In the genomic region with DNA sequence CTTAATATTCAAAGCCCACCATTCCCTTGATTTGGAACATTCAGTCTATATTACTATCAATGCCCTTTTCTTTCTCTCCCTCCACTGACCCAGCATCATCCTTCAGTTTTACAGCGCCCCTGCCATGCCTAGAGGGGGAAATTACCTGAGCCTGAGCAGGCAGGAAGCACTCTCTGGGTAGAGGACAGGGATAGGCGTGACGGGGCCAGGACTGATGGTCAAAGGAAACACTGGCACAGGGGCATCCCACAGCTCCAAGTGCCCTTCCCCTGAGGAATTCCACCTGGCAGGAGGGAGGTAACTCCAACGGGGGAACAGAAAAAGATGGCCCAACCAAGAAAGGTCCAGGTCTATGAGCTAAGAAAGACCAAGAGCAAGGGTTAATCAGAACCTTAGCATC, we compare ENCODE assay signal across 18 cellular contexts. TPM values are rescaled to one million over a fixed set of nuclear protein-coding genes. Genes with fewer than 3 reads are reported as not detected.
DNase-seq lines count a peak whose midpoint lies in the region; ATAC-seq, FAIRE-seq and TF ChIP-seq lines count a peak whose summit lies in the region.
"Had no signal": no experiment of that assay in that cellular context is flagged by ENCODE, and none has a peak within 500 bp of the region (broad histone marks: within the 10 kb centered on the region; RNA-seq: fewer than 3 reads in every experiment).

No MANE protein-coding gene starts in this region.

- H3K4me3 ChIP-seq in GM12878 (no peak overlapping the region), parathyroid adenoma (ENCODE audit: low read depth, low read length) (peak overlapping the region; percentile 5)

- 0 out of 2 replicates have a peak, but pooled peaks cover 2% of the 10 kb centered on the region for H4K20me1 ChIP-seq in GM12878 (ENCODE audit: control insufficient read depth, insufficient read depth)

- no peak for DNase-seq in activated naive CD4-positive, alpha-beta T cell treated with anti-CD3 and anti-CD28 coated beads for 36 hours
- DNase-seq in activated naive CD4-positive, alpha-beta T cell treated with anti-CD3 and anti-CD28 coated beads, Interleukin-2, amount 10 ng/mL, durations not matched to agents 7 days and 5 days = no peak
- DNase-seq in DMS53 (lab: John Stamatoyannopoulos, UW) (peak; percentile 53), GM12878 (ENCODE audit: low read depth, low spot score) (no peak), Right ventricle myocardium superior (no peak)
- no peak for DNase-seq in stimulated activated CD4-positive, alpha-beta T cell treated with anti-CD3 and anti-CD28 coated beads, Interleukin-4, amount 100 ng/mL, for 1 hour
- DNase-seq: C1 segment of cervical spinal cord, HFFc6, KG1, NCI-H1048, NCI-H1436 treated with DMSO at 0.1 percent for 48 hours, NCI-H2029 treated with DMSO at 0.1 percent for 48 hours, NCI-H446 treated with DMSO at 0.1 percent for 48 hours, NCI-H774, PC-3 had no signal

- no peak for TF ChIP-seq RAD21 in GM12878 (IDR thresholded peaks at IDR 0.05; ENCODE audit: insufficient read depth, low read depth, low read length)

- SMC1A ChIA-PET in GM12878 (lab: Charles Lee; ENCODE audit: uncharacterized antibody, unreplicated experiment) = interaction anchor here (0.5 to 2.5 kb wide), 3 partner anchors 9 to 62 kb away, joined by 3 to 10 read pairs (median 4); partner anchors contain the start of genes CTC1 and TMEM107

- H3K27me3 Mint-ChIP-seq in activated naive CD4-positive, alpha-beta T cell treated with anti-CD3 and anti-CD28 coated beads for 36 hours (ENCODE audit: low read depth) = no peaks in the 10 kb centered on the region
- H3K27me3 Mint-ChIP-seq in activated naive CD4-positive, alpha-beta T cell treated with anti-CD3 and anti-CD28 coated beads, Interleukin-2, amount 10 ng/mL, durations not matched to agents 7 days and 5 days = no peaks in the 10 kb centered on the region

- CTCF ChIA-PET in activated naive CD4-positive, alpha-beta T cell treated with anti-CD3 and anti-CD28 coated beads for 36 hours (lab: Charles Lee) = interaction anchor here (1.3 kb wide), 1 partner anchor 63 kb away, joined by 5 read pairs; no protein-coding TSS in a partner anchor
- CTCF ChIA-PET in activated naive CD4-positive, alpha-beta T cell treated with anti-CD3 and anti-CD28 coated beads, Interleukin-2, amount 10 ng/mL, durations not matched to agents 7 days and 5 days (lab: Charles Lee) = interaction anchor here (1.4 kb wide), 1 partner anchor 8 kb away, joined by 5 read pairs; no protein-coding TSS in a partner anchor
- CTCF ChIA-PET in GM12878 (lab: Yijun Ruan, JAX) = interaction anchor here (0.6 to 1.1 kb wide), 3 partner anchors 9 to 1272 kb away, joined by 3 to 4 read pairs (median 3); no protein-coding TSS in a partner anchor

- POLR2A ChIA-PET in GM12878 (lab: Charles Lee) = interaction anchor here (1.2 to 1.7 kb wide), 2 partner anchors 13 to 16 kb away, joined by 5 read pairs; no protein-coding TSS in a partner anchor

- TF ChIP-seq EP300 in GM12878 (IDR thresholded peaks at IDR 0.05; ENCODE audit: borderline replicate concordance in 1 of 2, control insufficient read depth in 1 of 2, low read depth in 2 of 2, low read length in 2 of 2) = no peak

- intact Hi-C loops in activated naive CD4-positive, alpha-beta T cell treated with anti-CD3 and anti-CD28 coated beads for 36 hours (cut with micrococcal nuclease) = no loop called here
- intact Hi-C loops in GM12878 (cut with micrococcal nuclease; ENCODE audit: unreplicated experiment) = no loop called here
- intact Hi-C loops in Right ventricle myocardium superior (cut with DNase I) = no loop called here

- no peak for FAIRE-seq in GM12878 (lab: Jason Lieb, UNC)

- H3K9ac ChIP-seq in GM12878 (ENCODE audit: control insufficient read depth, insufficient read depth, low read length) = no peak overlapping the region
- no peak overlapping the region for H3K9ac ChIP-seq in parathyroid adenoma

- TF ChIP-seq POLR2A in GM12878 (IDR thresholded peaks at IDR 0.05; ENCODE audit: low read depth, low read length) = no peak

- ATAC-seq in GM12878 = no peak
- no peak for ATAC-seq in Right ventricle myocardium superior (ENCODE audit: poor library complexity)
- ATAC-seq: PC-3 had no signal

- BruUV-seq in GM12878 (replicated peaks; lab: Mats Ljungman, UMichigan) = TSS peak; percentile 36

- H3K9me3 Mint-ChIP-seq in activated naive CD4-positive, alpha-beta T cell treated with anti-CD3 and anti-CD28 coated beads for 36 hours = no peaks in the 10 kb centered on the region
- no peaks in the 10 kb centered on the region for H3K9me3 Mint-ChIP-seq in activated naive CD4-positive, alpha-beta T cell treated with anti-CD3 and anti-CD28 coated beads, Interleukin-2, amount 10 ng/mL, durations not matched to agents 7 days and 5 days
- H3K9me3 Mint-ChIP-seq: HFFc6 had no signal

- no peaks in the 10 kb centered on the region for H3K27me3 ChIP-seq in GM12878 (replicated peaks in 1 of 2; ENCODE audit: control insufficient read depth in 2 of 2, insufficient read depth in 2 of 2, low read length in 1 of 2)
- no peaks in the 10 kb centered on the region for H3K27me3 ChIP-seq in parathyroid adenoma (ENCODE audit: control insufficient read depth, insufficient read depth, low read length)

- H3K27ac Mint-ChIP-seq in activated naive CD4-positive, alpha-beta T cell treated with anti-CD3 and anti-CD28 coated beads for 36 hours = peak overlapping the region; percentile 54
- H3K27ac Mint-ChIP-seq in activated naive CD4-positive, alpha-beta T cell treated with anti-CD3 and anti-CD28 coated beads, Interleukin-2, amount 10 ng/mL, durations not matched to agents 7 days and 5 days = no peak overlapping the region
- H3K27ac Mint-ChIP-seq: HFFc6 had no signal

- WGBS in GM12878 (ENCODE audit: insufficient coverage, insufficient replicate concordance, low lambda C conversion rate, missing lambda C conversion rate) = 93% methylated on average over 4 of the region's 4 CpGs

- H3K4me3 Mint-ChIP-seq in activated naive CD4-positive, alpha-beta T cell treated with anti-CD3 and anti-CD28 coated beads for 36 hours = no peak overlapping the region
- H3K4me3 Mint-ChIP-seq in activated naive CD4-positive, alpha-beta T cell treated with anti-CD3 and anti-CD28 coated beads, Interleukin-2, amount 10 ng/mL, durations not matched to agents 7 days and 5 days = no peak overlapping the region
- H3K4me3 Mint-ChIP-seq: HFFc6 had no signal

- peaks cover 21% of the 10 kb centered on the region for H3K4me1 Mint-ChIP-seq in activated naive CD4-positive, alpha-beta T cell treated with anti-CD3 and anti-CD28 coated beads for 36 hours (ENCODE audit: low read depth)
- peaks cover 17% of the 10 kb centered on the region for H3K4me1 Mint-ChIP-seq in activated naive CD4-positive, alpha-beta T cell treated with anti-CD3 and anti-CD28 coated beads, Interleukin-2, amount 10 ng/mL, durations not matched to agents 7 days and 5 days

- H3K79me2 ChIP-seq in GM12878 (ENCODE audit: control insufficient read depth, insufficient read depth, low read length) = no peaks in the 10 kb centered on the region
- peaks cover 4% of the 10 kb centered on the region for H3K79me2 ChIP-seq in parathyroid adenoma

- RAD21 ChIA-PET in GM12878 (lab: Charles Lee; ENCODE audit: unreplicated experiment) = interaction anchor here (1.3 kb wide), 1 partner anchor 10 kb away, joined by 4 read pairs; the partner anchor contains the start of gene CTC1

- H3K9me3 ChIP-seq in GM12878 (replicated peaks; ENCODE audit: control insufficient read depth, insufficient read depth, low read length) (no peaks in the 10 kb centered on the region), parathyroid adenoma (ENCODE audit: control insufficient read depth, low read length) (no peaks in the 10 kb centered on the region)
- H3K9me3 ChIP-seq: Caco-2 had no signal

- H3K4me2 ChIP-seq in GM12878 (ENCODE audit: control insufficient read depth, insufficient read depth) = no peak overlapping the region
- no peak overlapping the region for H3K4me2 ChIP-seq in parathyroid adenoma (ENCODE audit: low read length)

- in situ Hi-C loops in GM12878 (cut with MboI) = no loop called here

- peaks cover 50% of the 10 kb centered on the region for H3K36me3 Mint-ChIP-seq in activated naive CD4-positive, alpha-beta T cell treated with anti-CD3 and anti-CD28 coated beads for 36 hours (ENCODE audit: low read depth)
- H3K36me3 Mint-ChIP-seq in activated naive CD4-positive, alpha-beta T cell treated with anti-CD3 and anti-CD28 coated beads, Interleukin-2, amount 10 ng/mL, durations not matched to agents 7 days and 5 days = peaks cover 58% of the 10 kb centered on the region

- no peaks in the 10 kb centered on the region for H3K4me1 ChIP-seq in GM12878 (ENCODE audit: control insufficient read depth, insufficient read depth, low read length)
- H3K4me1 ChIP-seq in parathyroid adenoma = peaks cover 12% of the 10 kb centered on the region
- H3K4me1 ChIP-seq: Caco-2 had no signal

- TF ChIP-seq CTCF in GM12878 (IDR thresholded peaks at IDR 0.05 in 2 of 3, conservative IDR thresholded peaks at IDR 0.05 in 1 of 3; ENCODE audit: control insufficient read depth in 2 of 3, extremely low read depth in 1 of 3, insufficient read depth in 1 of 3, low read depth in 3 of 3, low read length in 3 of 3) (no peak), parathyroid adenoma (IDR thresholded peaks at IDR 0.05) (no peak)

- H3K27ac ChIP-seq in GM12878 (ENCODE audit: control insufficient read depth, insufficient read depth) (no peak overlapping the region), parathyroid adenoma (peak overlapping the region; percentile 53)
- H3K27ac ChIP-seq: RWPE1 had no signal

- H2AFZ ChIP-seq in GM12878 (ENCODE audit: control insufficient read depth, low read depth, low read length) (no peak overlapping the region), parathyroid adenoma (no peak overlapping the region)

- H3K36me3 ChIP-seq in GM12878 (ENCODE audit: control insufficient read depth in 2 of 2, insufficient read depth in 2 of 2, low read length in 1 of 2) = peaks cover 24 to 31% of the 10 kb centered on the region in 2 experiments
- no peaks in the 10 kb centered on the region for H3K36me3 ChIP-seq in parathyroid adenoma (ENCODE audit: control insufficient read depth, insufficient read depth, low read length)

RNA-seq across cellular contexts. Expression of gene CTC1, which starts 10.0 kb away (rescaled TPM):
- total RNA-seq in activated naive CD4-positive, alpha-beta T cell treated with anti-CD3 and anti-CD28 coated beads for 36 hours = 10 to 100 TPM; 67.0 to 74.7 TPM
- 125 and 136 TPM in 2 replicates for total RNA-seq in GM12878 (2013; cell fraction: nucleolus; rRNA removed)
- total RNA-seq in GM12878 (2014; rRNA removed) (13.9 and 14.6 TPM in 2 replicates), GM12878 (2014; rRNA removed; fragmentation: Illumina TruSeq; extraction: Trizol) (9.9 and 12.3 TPM in 2 replicates), GM12878 (2021) (40.7 and 45.7 TPM in 2 replicates), Right ventricle myocardium superior (13.0 TPM)
- 16.0 TPM for polyA plus RNA-seq in GM12878 (2011; ENCODE audit: low read depth)
- polyA plus RNA-seq in GM12878 (2011; rRNA removed) (16.9 and 26.5 TPM in 2 replicates), GM12878 (2014; fragmentation: Illumina TruSeq; extraction: Trizol) (25.5 and 26.4 TPM in 2 replicates), GM12878 (2014; fragmentation: Nextera tagmentation; extraction: Ambion mirVana) (1 to 10 TPM; 6.6 to 7.0 TPM), GM12878 (2014; rRNA removed) (23.5 and 30.2 TPM in 2 replicates), GM12878 (2016; fragmentation: Nextera tagmentation; extraction: Ambion mirVana) (10 to 100 TPM; 27.5 to 28.5 TPM)
- 23.3 and 39.5 TPM in 2 replicates for polyA plus RNA-seq in GM12878 (2011; cell fraction: cytosol; rRNA removed)
- polyA plus RNA-seq in GM12878 (2011; cell fraction: nucleus; rRNA removed) = 259 and 294 TPM in 2 replicates
- polyA plus RNA-seq in GM12878 (2012) = 34.3 and 34.5 TPM in 2 replicates
- 44.8 and 48.2 TPM in 2 replicates for polyA minus RNA-seq in GM12878 (2011; rRNA and poly(A)+ RNA removed)
- polyA minus RNA-seq in GM12878 (2011; cell fraction: cytosol; rRNA and poly(A)+ RNA removed) = 7.7 and 12.4 TPM in 2 replicates
- polyA minus RNA-seq in GM12878 (2011; cell fraction: nucleus; rRNA and poly(A)+ RNA removed) = 110 and 134 TPM in 2 replicates

RNA-seq across cellular contexts. Expression of gene PFAS, which starts 11.2 kb away (rescaled TPM):
- total RNA-seq in activated naive CD4-positive, alpha-beta T cell treated with anti-CD3 and anti-CD28 coated beads for 36 hours = 100 to 1,000 TPM; 106 to 110 TPM
- total RNA-seq in GM12878 (2013; cell fraction: nucleolus; rRNA removed) = 63.4 and 75.4 TPM in 2 replicates
- 65.5 and 73.4 TPM in 2 replicates for total RNA-seq in GM12878 (2014; rRNA removed)
- 25.8 and 30.3 TPM in 2 replicates for total RNA-seq in GM12878 (2014; rRNA removed; fragmentation: Illumina TruSeq; extraction: Trizol)
- 113 and 122 TPM in 2 replicates for total RNA-seq in GM12878 (2021)
- 23.9 TPM for polyA plus RNA-seq in GM12878 (2011; ENCODE audit: low read depth)
- 18.8 and 42.4 TPM in 2 replicates for polyA plus RNA-seq in GM12878 (2011; rRNA removed)
- polyA plus RNA-seq in GM12878 (2011; cell fraction: cytosol; rRNA removed) = 34.4 and 37.7 TPM in 2 replicates
- polyA plus RNA-seq in GM12878 (2011; cell fraction: nucleus; rRNA removed) = 85.3 and 143 TPM in 2 replicates
- 24.8 and 37.2 TPM in 2 replicates for polyA plus RNA-seq in GM12878 (2012)
- polyA plus RNA-seq in GM12878 (2014; fragmentation: Illumina TruSeq; extraction: Trizol) = 31.3 and 36.4 TPM in 2 replicates
- 10 to 100 TPM; 13.9 to 16.1 TPM for polyA plus RNA-seq in GM12878 (2014; fragmentation: Nextera tagmentation; extraction: Ambion mirVana)
- polyA plus RNA-seq in GM12878 (2014; rRNA removed) = 51.9 and 63.8 TPM in 2 replicates
- polyA plus RNA-seq in GM12878 (2016; fragmentation: Nextera tagmentation; extraction: Ambion mirVana) = 10 to 100 TPM; 72.1 to 77.0 TPM
- polyA minus RNA-seq in GM12878 (2011; rRNA and poly(A)+ RNA removed) = 56.5 and 90.4 TPM in 2 replicates
- 34.6 and 38.9 TPM in 2 replicates for polyA minus RNA-seq in GM12878 (2011; cell fraction: cytosol; rRNA and poly(A)+ RNA removed)
- polyA minus RNA-seq in GM12878 (2011; cell fraction: nucleus; rRNA and poly(A)+ RNA removed) = 38.6 and 68.2 TPM in 2 replicates
- 10.0 TPM for total RNA-seq in Right ventricle myocardium superior

RNA-seq across cellular contexts. Expression of gene AURKB, which starts 27.5 kb away (rescaled TPM):
- 100 to 1,000 TPM; 243 TPM for total RNA-seq in activated naive CD4-positive, alpha-beta T cell treated with anti-CD3 and anti-CD28 coated beads for 36 hours
- total RNA-seq in GM12878 (2013; cell fraction: nucleolus; rRNA removed) = 53.6 and 56.5 TPM in 2 replicates
- total RNA-seq in GM12878 (2014; rRNA removed) (125 and 134 TPM in 2 replicates), GM12878 (2014; rRNA removed; fragmentation: Illumina TruSeq; extraction: Trizol) (101 and 109 TPM in 2 replicates), GM12878 (2021) (140 and 141 TPM in 2 replicates), Right ventricle myocardium superior (0.56 TPM)
- 54.5 TPM for polyA plus RNA-seq in GM12878 (2011; ENCODE audit: low read depth)
- polyA plus RNA-seq in GM12878 (2011; rRNA removed) (24.7 and 52.7 TPM in 2 replicates), GM12878 (2014; fragmentation: Illumina TruSeq; extraction: Trizol) (89.9 and 149 TPM in 2 replicates), GM12878 (2014; fragmentation: Nextera tagmentation; extraction: Ambion mirVana) (100 to 1,000 TPM; 107 to 121 TPM), GM12878 (2014; rRNA removed) (81.5 and 106 TPM in 2 replicates), GM12878 (2016; fragmentation: Nextera tagmentation; extraction: Ambion mirVana) (100 to 1,000 TPM; 187 to 209 TPM)
- polyA plus RNA-seq in GM12878 (2011; cell fraction: cytosol; rRNA removed) = 78.6 and 120 TPM in 2 replicates
- polyA plus RNA-seq in GM12878 (2011; cell fraction: nucleus; rRNA removed) = 223 and 238 TPM in 2 replicates
- 66.2 and 89.3 TPM in 2 replicates for polyA plus RNA-seq in GM12878 (2012)
- 42.4 and 65.7 TPM in 2 replicates for polyA minus RNA-seq in GM12878 (2011; rRNA and poly(A)+ RNA removed)
- 20.8 and 32.3 TPM in 2 replicates for polyA minus RNA-seq in GM12878 (2011; cell fraction: cytosol; rRNA and poly(A)+ RNA removed)
- 70.2 and 122 TPM in 2 replicates for polyA minus RNA-seq in GM12878 (2011; cell fraction: nucleus; rRNA and poly(A)+ RNA removed)

RNA-seq across cellular contexts. Expression of gene BORCS6, which starts 47.9 kb away (rescaled TPM):
- 1 to 10 TPM; 4.0 to 4.3 TPM for total RNA-seq in activated naive CD4-positive, alpha-beta T cell treated with anti-CD3 and anti-CD28 coated beads for 36 hours
- 4.8 and 5.9 TPM in 2 replicates for total RNA-seq in GM12878 (2013; cell fraction: nucleolus; rRNA removed)
- total RNA-seq in GM12878 (2014; rRNA removed) (11.1 and 14.1 TPM in 2 replicates), GM12878 (2014; rRNA removed; fragmentation: Illumina TruSeq; extraction: Trizol) (3.4 and 4.0 TPM in 2 replicates), GM12878 (2021) (10.8 and 11.5 TPM in 2 replicates), Right ventricle myocardium superior (8.5 TPM)
- 2.6 TPM for polyA plus RNA-seq in GM12878 (2011; ENCODE audit: low read depth)
- polyA plus RNA-seq in GM12878 (2011; rRNA removed) (2.7 and 4.9 TPM in 2 replicates), GM12878 (2014; fragmentation: Illumina TruSeq; extraction: Trizol) (0.81 and 3.2 TPM in 2 replicates), GM12878 (2014; fragmentation: Nextera tagmentation; extraction: Ambion mirVana) (under 1 TPM; 0.37 to 0.64 TPM), GM12878 (2014; rRNA removed) (8.6 and 9.1 TPM in 2 replicates), GM12878 (2016; fragmentation: Nextera tagmentation; extraction: Ambion mirVana) (10 to 100 TPM; 10.5 to 11.7 TPM)
- 7.7 and 11.1 TPM in 2 replicates for polyA plus RNA-seq in GM12878 (2011; cell fraction: cytosol; rRNA removed)
- 7.8 and 9.8 TPM in 2 replicates for polyA plus RNA-seq in GM12878 (2011; cell fraction: nucleus; rRNA removed)
- polyA plus RNA-seq in GM12878 (2012) = 7.3 and 8.5 TPM in 2 replicates
- 4.4 and 7.9 TPM in 2 replicates for polyA minus RNA-seq in GM12878 (2011; rRNA and poly(A)+ RNA removed)
- 3.1 and 5.6 TPM in 2 replicates for polyA minus RNA-seq in GM12878 (2011; cell fraction: cytosol; rRNA and poly(A)+ RNA removed)
- polyA minus RNA-seq in GM12878 (2011; cell fraction: nucleus; rRNA and poly(A)+ RNA removed) = 5.7 and 7.9 TPM in 2 replicates

RNA-seq across cellular contexts. Expression of gene RANGRF, which starts 50.6 kb away (rescaled TPM):
- 10 to 100 TPM; 36.9 to 39.1 TPM for total RNA-seq in activated naive CD4-positive, alpha-beta T cell treated with anti-CD3 and anti-CD28 coated beads for 36 hours
- 3.2 and 3.6 TPM in 2 replicates for total RNA-seq in GM12878 (2013; cell fraction: nucleolus; rRNA removed)
- 48.8 and 52.3 TPM in 2 replicates for total RNA-seq in GM12878 (2014; rRNA removed)
- total RNA-seq in GM12878 (2014; rRNA removed; fragmentation: Illumina TruSeq; extraction: Trizol) = 26.9 and 30.1 TPM in 2 replicates
- 41.9 and 48.9 TPM in 2 replicates for total RNA-seq in GM12878 (2021)
- 24.4 TPM for polyA plus RNA-seq in GM12878 (2011; ENCODE audit: low read depth)
- polyA plus RNA-seq in GM12878 (2011; rRNA removed) = 37.0 and 63.3 TPM in 2 replicates
- polyA plus RNA-seq in GM12878 (2011; cell fraction: cytosol; rRNA removed) = 88.3 and 119 TPM in 2 replicates
- 84.7 and 108 TPM in 2 replicates for polyA plus RNA-seq in GM12878 (2011; cell fraction: nucleus; rRNA removed)
- polyA plus RNA-seq in GM12878 (2012) = 33.7 and 42.9 TPM in 2 replicates
- 31.3 and 47.5 TPM in 2 replicates for polyA plus RNA-seq in GM12878 (2014; fragmentation: Illumina TruSeq; extraction: Trizol)
- 100 to 1,000 TPM; 123 to 181 TPM for polyA plus RNA-seq in GM12878 (2014; fragmentation: Nextera tagmentation; extraction: Ambion mirVana)
- 59.5 and 67.1 TPM in 2 replicates for polyA plus RNA-seq in GM12878 (2014; rRNA removed)
- 10 to 100 TPM; 87.2 to 91.4 TPM for polyA plus RNA-seq in GM12878 (2016; fragmentation: Nextera tagmentation; extraction: Ambion mirVana)
- 23.9 and 48.8 TPM in 2 replicates for polyA minus RNA-seq in GM12878 (2011; rRNA and poly(A)+ RNA removed)
- 24.4 and 24.7 TPM in 2 replicates for polyA minus RNA-seq in GM12878 (2011; cell fraction: cytosol; rRNA and poly(A)+ RNA removed)
- polyA minus RNA-seq in GM12878 (2011; cell fraction: nucleus; rRNA and poly(A)+ RNA removed) = 10.2 and 14.9 TPM in 2 replicates
- total RNA-seq in Right ventricle myocardium superior = 23.2 TPM

Comparison
In these comparisons a context has a peak if more than half of its experiments do, and no peak if none do; other contexts are left out.
1. RNA of gene AURKB, which starts 27.5 kb away (total RNA-seq): 243 TPM in activated naive CD4-positive, alpha-beta T cell treated with anti-CD3 and anti-CD28 coated beads for 36 hours and 53.6 to 141 TPM in GM12878; 0.56 TPM in Right ventricle myocardium superior (single experiment); every median in the first group is over 10 times any median in the second.